11 cellular contexts compared by ENCODE assay signal in the genomic region with DNA sequence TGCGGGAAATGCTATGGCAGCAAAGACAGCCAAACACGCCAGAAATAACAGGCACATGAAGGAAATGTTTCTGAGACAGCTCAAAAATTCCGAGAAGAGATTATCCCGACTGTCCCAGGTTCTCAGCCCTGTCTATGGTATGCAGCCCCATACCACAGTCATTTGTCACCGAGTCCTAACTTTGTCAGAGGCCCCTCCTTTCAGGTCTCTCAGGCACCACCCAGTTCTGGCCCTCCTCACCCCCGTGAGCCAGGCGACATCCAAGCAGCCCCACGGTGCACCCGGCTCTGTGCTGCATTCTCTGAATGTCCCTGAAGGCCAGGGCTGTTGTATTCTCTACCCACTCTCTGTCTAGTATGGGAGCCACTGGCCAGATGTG. TPM values are rescaled to one million over a fixed set of nuclear protein-coding genes. Genes with fewer than 3 reads are reported as not detected.
DNase-seq lines count a peak whose midpoint lies in the region; ATAC-seq and TF ChIP-seq lines count a peak whose summit lies in the region.
"Had no signal": no experiment of that assay in that cellular context is flagged by ENCODE, and none has a peak within 500 bp of the region (broad histone marks: within the 10 kb centered on the region; RNA-seq: fewer than 3 reads in every experiment).

No MANE protein-coding gene starts in this region.

- H3K4me2 ChIP-seq in PC-9: peak overlapping the region; percentile 79

- H3K27me3 ChIP-seq in A673 (replicated peaks; ENCODE audit: insufficient read depth, low read depth, low read length, poor library complexity) (no peaks in the 10 kb centered on the region), PC-9 (ENCODE audit: insufficient read depth, low read depth) (no peaks in the 10 kb centered on the region)

- H3K4me1 ChIP-seq in A673 (ENCODE audit: insufficient read depth, low read length, poor library complexity, severe bottlenecking): peaks cover 13% of the 10 kb centered on the region
- H3K4me1 ChIP-seq in PC-9 (replicated peaks; ENCODE audit: insufficient read depth): peaks cover 45% of the 10 kb centered on the region

- BruUV-seq in A673 (replicated peaks; lab: Mats Ljungman, UMichigan): no TSS peak
- no TSS peak for BruUV-seq in PC-9 (replicated peaks; lab: Mats Ljungman, UMichigan)

- H4K20me1 ChIP-seq in PC-9 (ENCODE audit: insufficient read depth): no peaks in the 10 kb centered on the region

- no peaks in the 10 kb centered on the region for H3K9me2 ChIP-seq in PC-9 (ENCODE audit: insufficient read depth)

- POLR2A ChIA-PET in A673 (lab: Charles Lee; ENCODE audit: low non-redundant PET) (no interaction called here), PC-9 (lab: Charles Lee; ENCODE audit: unreplicated experiment) (interaction anchor here (0.5 to 1.0 kb wide), 5 partner anchors 103 to 322 kb away, joined by 3 to 11 read pairs (median 4); no protein-coding TSS in a partner anchor)

- ATAC-seq in esophagus mucosa (peak; percentile 46), HG03460 (IDR thresholded peaks at IDR 0.05; ENCODE audit: unreplicated experiment) (no peak), HG02973 (IDR thresholded peaks at IDR 0.05; ENCODE audit: unreplicated experiment) (no peak)

- H3K27ac ChIP-seq in A673 (ENCODE audit: low read depth, low read length, poor library complexity, severe bottlenecking): peak overlapping the region; percentile 32
- H3K27ac ChIP-seq in PC-9: peak overlapping the region; percentile 93
- H3K27ac ChIP-seq: C4-2B had no signal

- H3K36me3 Mint-ChIP-seq in nephron progenitor cell (ENCODE audit: low read depth): peaks cover 79% of the 10 kb centered on the region

- no peak overlapping the region for H2AFZ ChIP-seq in PC-9

- H3K36me3 ChIP-seq in A673 (ENCODE audit: insufficient read depth, low read length, poor library complexity, severe bottlenecking) (peaks cover 42% of the 10 kb centered on the region), PC-9 (ENCODE audit: low read depth) (peaks cover 32% of the 10 kb centered on the region)

- H3K9me3 ChIP-seq in A673 (ENCODE audit: low read depth, low read length, poor library complexity, severe bottlenecking): no peaks in the 10 kb centered on the region
- no peaks in the 10 kb centered on the region for H3K9me3 ChIP-seq in PC-9 (ENCODE audit: insufficient read depth, low read depth)

- peak overlapping the region; percentile 93 for H3K27ac Mint-ChIP-seq in nephron progenitor cell

- DNase-seq in A673 (ENCODE audit: low spot score): peak; percentile 52
- peak; percentile 88 to 92 for DNase-seq in PC-9
- DNase-seq in nephron progenitor cell: no peak
- no peak for DNase-seq in NCI-H446 (lab: John Stamatoyannopoulos, UW)
- no peak for DNase-seq in NCI-H1436 (lab: John Stamatoyannopoulos, UW)
- DNase-seq: SHP77 treated with DMSO at 0.1 percent for 48 hours; stimulated activated CD4-positive, alpha-beta T cell treated with anti-CD3 and anti-CD28 coated beads, Interleukin-4, amount 100 ng/mL, for 1 hour had no signal

- no peak overlapping the region for H3K4me3 ChIP-seq in A673 (ENCODE audit: low read depth, low read length, poor library complexity, severe bottlenecking)
- H3K4me3 ChIP-seq in PC-9: peak overlapping the region; percentile 31; the same call in 1 of the 2 replicates

- CTCF ChIA-PET in A673 (lab: Charles Lee) (no interaction called here), PC-9 (lab: Charles Lee) (interaction anchor here (0.5 kb wide), 1 partner anchor 16 kb away, joined by 4 read pairs; no protein-coding TSS in a partner anchor)

- peaks cover 39% of the 10 kb centered on the region for H3K4me1 Mint-ChIP-seq in nephron progenitor cell

- peaks cover 46% of the 10 kb centered on the region for H3F3A ChIP-seq in PC-9 (ENCODE audit: insufficient read depth, low read depth)

- H3K4me3 Mint-ChIP-seq in nephron progenitor cell: no peak overlapping the region

- intact Hi-C loops in A673 (cut with micrococcal nuclease; ENCODE audit: unreplicated experiment) (no loop called here), PC-9 (cut with micrococcal nuclease; ENCODE audit: unreplicated experiment) (loop anchor here (1.0 to 5.0 kb wide), 3 partner anchors 21 to 101 kb away; a partner anchor contains a TSS)

- peaks cover 7% of the 10 kb centered on the region for H3K27me3 Mint-ChIP-seq in nephron progenitor cell (ENCODE audit: low read depth, poor library complexity)

- H3K79me2 ChIP-seq in PC-9 (ENCODE audit: low read depth): peaks cover 67% of the 10 kb centered on the region

- H3K9me3 Mint-ChIP-seq in nephron progenitor cell: no peaks in the 10 kb centered on the region

- TF ChIP-seq CTCF in A673 (conservative IDR thresholded peaks at IDR 0.05; ENCODE audit: low read depth, low read length) (no peak), PC-9 (conservative IDR thresholded peaks at IDR 0.05) (no peak), nephron progenitor cell (IDR thresholded peaks at IDR 0.05) (no peak)

RNA-seq across cellular contexts. Expression of a gene that starts 24.0 kb away (rescaled TPM):
- total RNA-seq in A673 (2021) (36.1 and 39.0 TPM in 2 replicates), PC-9 (2021) (54.5 and 62.1 TPM in 2 replicates), esophagus mucosa (16.0 TPM)

RNA-seq across cellular contexts. Expression of a gene that starts 46.5 kb away (rescaled TPM):
- total RNA-seq in A673 (2021) (not detected in 2 replicates), PC-9 (2021) (not detected in 2 replicates), esophagus mucosa (not detected)

Comparison
In these comparisons a context has a peak if more than half of its experiments do, and no peak if none do; other contexts are left out.
1. DNase-seq: peak in A673 (single experiment) and PC-9 (2 of 2); none in nephron progenitor cell (single experiment), NCI-H446 (0 of 2) and NCI-H1436 (single experiment).